In the genomic region with DNA sequence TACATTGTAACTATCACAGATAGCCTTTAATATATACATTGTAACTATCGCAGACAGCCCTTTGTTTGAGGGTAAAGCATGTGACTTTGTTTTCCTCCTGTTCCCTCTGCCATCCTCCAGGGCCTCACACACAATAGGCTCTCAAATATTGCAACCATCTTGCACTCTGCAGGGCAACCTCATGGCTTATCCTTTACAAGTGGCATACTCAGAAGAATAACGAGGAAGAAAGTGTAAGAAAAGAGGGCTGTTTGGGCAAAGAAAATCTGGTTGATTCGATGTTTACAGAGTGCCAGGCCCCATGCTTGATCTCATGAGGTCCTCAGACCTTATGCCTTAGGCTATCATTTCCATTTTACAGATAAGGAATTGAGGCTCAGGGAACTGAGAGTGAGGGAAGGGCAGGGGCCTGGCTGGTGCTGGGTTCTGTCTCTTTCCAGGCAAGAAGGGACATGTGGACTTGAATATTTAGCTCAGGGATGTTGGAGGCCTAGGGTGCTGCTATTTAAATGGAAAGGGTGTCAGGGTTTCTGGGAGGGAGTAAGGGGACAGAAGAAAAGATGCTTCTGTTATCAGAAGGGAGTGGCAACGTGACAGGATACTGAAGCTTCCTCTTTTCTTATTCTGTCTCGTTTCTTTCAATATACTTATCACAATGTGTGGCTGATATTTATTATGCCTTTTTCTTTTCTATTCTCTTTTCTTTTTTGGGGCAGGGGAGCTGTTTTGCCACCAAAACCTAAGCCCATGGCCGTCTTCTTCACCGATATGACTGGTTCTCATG, we compare ENCODE assay signal across 8 cellular contexts. TPM values are rescaled to one million over a fixed set of nuclear protein-coding genes. Genes with fewer than 3 reads are reported as not detected.
DNase-seq lines count a peak whose midpoint lies in the region; ATAC-seq and TF ChIP-seq lines count a peak whose summit lies in the region.

No MANE protein-coding gene starts in this region.

- peak overlapping the region; percentile 80 to 88 (median 85) for H3K9ac ChIP-seq in BLaER1 treated with 17β-estradiol and CSF1 and Interleukin-3, amounts not matched to agents 10 nM and 100 nM
- peak overlapping the region; percentile 66; the same call in 1 of the 2 replicates for H3K9ac ChIP-seq in KMS-11

- intact Hi-C loops in body of pancreas (cut with DNase I): no loop called here

- peaks cover 0 to 27% (median 12%) of the 10 kb centered on the region in 11 experiments; a peak in 7 of 22 replicates for H4K20me1 ChIP-seq in BLaER1 treated with 17β-estradiol and CSF1 and Interleukin-3, amounts not matched to agents 10 nM and 100 nM
- no peaks in the 10 kb centered on the region for H4K20me1 ChIP-seq in KMS-11 (ENCODE audit: insufficient read depth)

- peak overlapping the region in 9 of 11 experiments; percentile 74 to 92 (median 83); a peak in 15 of 22 replicates for H3K27ac ChIP-seq in BLaER1 treated with 17β-estradiol and CSF1 and Interleukin-3, amounts not matched to agents 10 nM and 100 nM
- H3K27ac ChIP-seq in KMS-11 (no peak overlapping the region), body of pancreas (no peak overlapping the region), muscle layer of duodenum (ENCODE audit: low read length) (no peak overlapping the region)

- no peak for ATAC-seq in body of pancreas
- ATAC-seq in HG02938 (IDR thresholded peaks at IDR 0.05; ENCODE audit: unreplicated experiment): no peak

- DNase-seq in body of pancreas (no peak), GDM1 (lab: John Stamatoyannopoulos, UW) (no peak)
- no peak for DNase-seq in activated CD4-positive, CD25-positive, alpha-beta regulatory T cell treated with anti-CD3 and anti-CD28 coated beads, Interleukin-2, amount 50 U/mL, for 72 hours
- no peak for DNase-seq in stimulated activated CD4-positive, alpha-beta T cell treated with anti-CD3 and anti-CD28 coated beads, Interleukin-4, amount 100 ng/mL, for 4 hours

- H3K4me2 ChIP-seq in BLaER1 treated with 17β-estradiol and CSF1 and Interleukin-3, amounts not matched to agents 10 nM and 100 nM: peak overlapping the region; percentile 79 to 98 (median 92)
- H3K4me2 ChIP-seq in KMS-11: peak overlapping the region; percentile 64

- TF ChIP-seq CTCF in KMS-11 (conservative IDR thresholded peaks at IDR 0.05; ENCODE audit: low read depth, low read length) (no peak), body of pancreas (IDR thresholded peaks at IDR 0.05) (no peak)

- H3K79me2 ChIP-seq in KMS-11 (ENCODE audit: insufficient read depth, low read depth): peaks cover 12% of the 10 kb centered on the region; the same call in 1 of the 2 replicates

- H3K27me3 ChIP-seq in BLaER1 treated with 17β-estradiol and CSF1 and Interleukin-3, amounts not matched to agents 10 nM and 100 nM: no peaks in the 10 kb centered on the region; a peak in 1 of 22 replicates
- H3K27me3 ChIP-seq in KMS-11 (ENCODE audit: insufficient read depth, low read depth): no peaks in the 10 kb centered on the region; the same call in 1 of the 2 replicates
- no peaks in the 10 kb centered on the region for H3K27me3 ChIP-seq in body of pancreas
- H3K27me3 ChIP-seq in muscle layer of duodenum (ENCODE audit: low read depth, low read length): no peaks in the 10 kb centered on the region

- H3K36me3 ChIP-seq in BLaER1 treated with 17β-estradiol and CSF1 and Interleukin-3, amounts not matched to agents 10 nM and 100 nM: peaks cover 0 to 12% (median 0%) of the 10 kb centered on the region in 11 experiments; a peak in 1 of 22 replicates
- H3K36me3 ChIP-seq in KMS-11 (ENCODE audit: insufficient read depth) (no peaks in the 10 kb centered on the region), body of pancreas (replicated peaks in 1 of 2; ENCODE audit: insufficient read depth in 1 of 2, low read depth in 2 of 2) (no peaks in the 10 kb centered on the region), muscle layer of duodenum (ENCODE audit: control insufficient read depth in 1 of 2, insufficient read depth in 2 of 2, low read length in 2 of 2) (no peaks in the 10 kb centered on the region)

- peak overlapping the region; percentile 82; the same call in 1 of the 2 replicates for H2AFZ ChIP-seq in KMS-11 (ENCODE audit: low read depth)

- 34 to 47% methylated on average over 7 of the region's 7 CpGs for WGBS in body of pancreas, 2 donors

- no peaks in the 10 kb centered on the region for H3K9me3 ChIP-seq in BLaER1 treated with 17β-estradiol and CSF1 and Interleukin-3, amounts not matched to agents 10 nM and 100 nM (replicated peaks in 1 of 11)
- H3K9me3 ChIP-seq in body of pancreas (no peaks in the 10 kb centered on the region), muscle layer of duodenum (ENCODE audit: control insufficient read depth in 1 of 2, low read length in 2 of 2) (no peaks in the 10 kb centered on the region)

- peaks cover 22 to 31% (median 26%) of the 10 kb centered on the region in 10 experiments for H3K4me1 ChIP-seq in BLaER1 treated with 17β-estradiol and CSF1 and Interleukin-3, amounts not matched to agents 10 nM and 100 nM
- peaks cover 9% of the 10 kb centered on the region for H3K4me1 ChIP-seq in KMS-11 (ENCODE audit: low read depth, poor library complexity, severe bottlenecking)
- H3K4me1 ChIP-seq in body of pancreas: peaks cover 28% of the 10 kb centered on the region
- H3K4me1 ChIP-seq in muscle layer of duodenum (ENCODE audit: control insufficient read depth in 1 of 2, insufficient read depth in 2 of 2, low read length in 2 of 2): peaks cover 13 to 24% of the 10 kb centered on the region in 2 donors

- no peak for TF ChIP-seq POLR2A in body of pancreas (IDR thresholded peaks at IDR 0.05)

- peak overlapping the region; percentile 66 to 97 (median 86) for H3K4me3 ChIP-seq in BLaER1 treated with 17β-estradiol and CSF1 and Interleukin-3, amounts not matched to agents 10 nM and 100 nM
- H3K4me3 ChIP-seq in KMS-11 (IDR thresholded peaks at IDR 0.05; ENCODE audit: insufficient read depth, low read depth, low read length): no peak overlapping the region
- peak overlapping the region; percentile 24 to 84 for H3K4me3 ChIP-seq in body of pancreas
- peak overlapping the region; percentile 83 to 88 for H3K4me3 ChIP-seq in muscle layer of duodenum (ENCODE audit: low read depth in 1 of 2, low read length in 2 of 2)

RNA-seq across cellular contexts. Expression of a gene that starts 1.1 kb away (rescaled TPM):
- 10 to 100 TPM; 10.2 to 20.2 TPM for total RNA-seq in body of pancreas

RNA-seq across cellular contexts. Expression of a gene that starts 30.6 kb away (rescaled TPM):
- total RNA-seq in body of pancreas: under 1 TPM; 0.66 to 0.78 TPM

Comparison
In these comparisons a context has a peak if more than half of its experiments do, and no peak if none do; other contexts are left out.
1. H3K27ac ChIP-seq: peak in BLaER1 treated with 17β-estradiol and CSF1 and Interleukin-3, amounts not matched to agents 10 nM and 100 nM (9 of 11); none in KMS-11 (single experiment), body of pancreas (0 of 4) and muscle layer of duodenum (single experiment).